Comparison of ENCODE assay signal across 14 cellular contexts in the genomic region with DNA sequence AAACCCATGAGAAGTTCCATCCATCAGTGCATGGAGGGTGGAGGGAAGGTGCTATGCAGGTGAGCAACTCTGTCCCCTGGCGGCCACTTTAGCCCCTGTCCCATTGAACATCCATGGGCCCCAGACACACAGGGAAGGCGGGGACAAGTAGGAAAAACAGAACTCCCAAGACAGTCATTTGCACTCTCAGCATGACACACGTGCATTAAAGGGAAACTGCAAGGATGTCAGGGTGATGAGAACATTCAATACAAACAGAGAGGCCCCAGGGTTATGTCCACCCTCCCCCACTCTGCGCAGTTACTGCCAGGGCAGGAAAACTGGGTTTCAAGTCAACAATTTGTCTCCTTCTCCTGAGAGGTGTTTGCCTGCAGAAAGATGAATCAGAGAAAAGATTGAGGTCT. TPM values are rescaled to one million over a fixed set of nuclear protein-coding genes. Genes with fewer than 3 reads are reported as not detected.
DNase-seq lines count a peak whose midpoint lies in the region; FAIRE-seq and TF ChIP-seq lines count a peak whose summit lies in the region.
"Had no signal": no experiment of that assay in that cellular context is flagged by ENCODE, and none has a peak within 500 bp of the region (broad histone marks: within the 10 kb centered on the region; RNA-seq: fewer than 3 reads in every experiment).

No MANE protein-coding gene starts in this region.

- H3K4me2 ChIP-seq in Karpas-422 (ENCODE audit: low read depth, low read length, poor library complexity, severe bottlenecking) = no peak overlapping the region

- H3K9me3 ChIP-seq in Karpas-422 (ENCODE audit: low read length) = no peaks in the 10 kb centered on the region
- H3K9me3 ChIP-seq: spleen had no signal

- TF ChIP-seq CTCF in bronchial epithelial cell (IDR thresholded peaks at IDR 0.05; ENCODE audit: insufficient read depth, low read length, severe bottlenecking) (peak; percentile 38), retinal pigment epithelial cell (conservative IDR thresholded peaks at IDR 0.05; ENCODE audit: low read depth, low read length) (peak; percentile 25)

- no peak overlapping the region for H3K27ac ChIP-seq in Karpas-422 (ENCODE audit: low read length)
- H3K27ac ChIP-seq: spleen had no signal

- H3K36me3 ChIP-seq in Karpas-422 (ENCODE audit: insufficient read depth, low read length) = no peaks in the 10 kb centered on the region
- H3K36me3 ChIP-seq in bronchial epithelial cell (ENCODE audit: control insufficient read depth, insufficient read depth, low read length) = no peaks in the 10 kb centered on the region
- H3K36me3 ChIP-seq: spleen had no signal

- DNase-seq in activated effector memory CD4-positive, alpha-beta T cell treated with anti-CD3 and anti-CD28 coated beads, Interleukin-2, amount 50 U/mL, for 16 hours = peak; percentile 57
- no peak for DNase-seq in activated effector memory CD4-positive, alpha-beta T cell treated with Interleukin-2 at 50 U/mL for 16 hours
- DNase-seq in Karpas-422 (peak; percentile 60), bronchial epithelial cell (ENCODE audit: low read depth) (peak; percentile 17), retinal pigment epithelial cell (ENCODE audit: low read depth) (no peak), SKM-1 (lab: John Stamatoyannopoulos, UW; ENCODE audit: unreplicated experiment) (no peak), NCI-H2081 treated with DMSO at 0.1 percent for 48 hours (lab: John Stamatoyannopoulos, UW) (no peak), NCI-H510A (lab: John Stamatoyannopoulos, UW) (no peak)
- DNase-seq: activated T-cell treated with anti-CD3 and anti-CD28 coated beads, Interleukin-2, amount 50 U/mL, for 72 hours; effector memory CD8-positive, alpha-beta T cell; left ventricle myocardium superior; NCI-H1436; spleen; SW 1271 had no signal

- H3K4me1 ChIP-seq in Karpas-422 (ENCODE audit: low read length) = peaks cover 36% of the 10 kb centered on the region

- no peaks in the 10 kb centered on the region for H3K27me3 ChIP-seq in Karpas-422 (ENCODE audit: low read length)
- H3K27me3 ChIP-seq in bronchial epithelial cell (ENCODE audit: control insufficient read depth, insufficient read depth, low read length) = no peaks in the 10 kb centered on the region

- no peak overlapping the region; the same call in 1 of the 2 replicates for H2AFZ ChIP-seq in Karpas-422 (ENCODE audit: low read length)

- no peaks in the 10 kb centered on the region for H4K20me1 ChIP-seq in Karpas-422 (ENCODE audit: insufficient read depth, low read depth, low read length)

- H3K4me3 ChIP-seq in Karpas-422 (ENCODE audit: low read length) (no peak overlapping the region), bronchial epithelial cell (ENCODE audit: low read depth, low read length) (no peak overlapping the region), retinal pigment epithelial cell (ENCODE audit: low read length) (no peak overlapping the region)
- H3K4me3 ChIP-seq: spleen had no signal

- H3K9me2 ChIP-seq in Karpas-422 (replicated peaks; ENCODE audit: insufficient read depth, low read length) = no peaks in the 10 kb centered on the region

- H3K79me2 ChIP-seq in Karpas-422 (ENCODE audit: low read length) = no peaks in the 10 kb centered on the region

- no peak for FAIRE-seq in bronchial epithelial cell (lab: Jason Lieb, UNC)

- H3K9ac ChIP-seq in Karpas-422 (ENCODE audit: low read length) = no peak overlapping the region

RNA-seq across cellular contexts. Expression of a gene that starts 44.0 kb away (rescaled TPM):
- 9.0 and 15.8 TPM in 2 replicates for total RNA-seq in Karpas-422 (2014; rRNA removed; shearing (Covaris generic); ENCODE audit: low replicate concordance)
- 50.5 and 70.8 TPM in 2 replicates for total RNA-seq in bronchial epithelial cell

Comparison
In these comparisons a context has a peak if more than half of its experiments do, and no peak if none do; other contexts are left out.
1. DNase-seq: peak in activated effector memory CD4-positive, alpha-beta T cell treated with anti-CD3 and anti-CD28 coated beads, Interleukin-2, amount 50 U/mL, for 16 hours (single experiment), Karpas-422 (single experiment) and bronchial epithelial cell (single experiment); none in activated effector memory CD4-positive, alpha-beta T cell treated with Interleukin-2 at 50 U/mL for 16 hours (single experiment), retinal pigment epithelial cell (single experiment), SKM-1 (single experiment), NCI-H2081 treated with DMSO at 0.1 percent for 48 hours (single experiment) and NCI-H510A (single experiment).